In genomic region chr13:63438951-63439350, GRCh38 we compare ENCODE assay signal across 31 cellular contexts.
"Had no signal": no experiment of that assay in that cellular context is flagged by ENCODE, and none has a peak within 500 bp of the region (broad histone marks: within the 10 kb centered on the region; RNA-seq: fewer than 3 reads in every experiment).

No MANE protein-coding gene starts in this region.

- H3K27me3 Mint-ChIP-seq: activated CD4-positive, alpha-beta memory T cell treated with anti-CD3 and anti-CD28 coated beads for 36 hours; activated CD4-positive, alpha-beta T cell treated with anti-CD3 and anti-CD28 coated beads, Interleukin-2, amount 10 ng/mL, durations not matched to agents 24 days and 14 days; activated naive CD4-positive, alpha-beta T cell treated with anti-CD3 and anti-CD28 coated beads, Interleukin-2, amount 50 U/mL, for 24 hours; activated naive CD8-positive, alpha-beta T cell treated with anti-CD3 and anti-CD28 coated beads, Interleukin-2, amount 50 U/mL, for 24 hours; stimulated activated memory B cell treated with anti-CD40 and anti-IgM and Interleukin-4, amounts not matched to agents 10 μg/mL and 1 μg/mL and 100 μg/mL, for 72 hours; stimulated activated naive CD8-positive, alpha-beta T cell treated with anti-CD3 and anti-CD28 coated beads, Interleukin-15, amount 100 ng/mL, for 72 hours; type B pancreatic cell had no signal

- H3K36me3 Mint-ChIP-seq: activated CD4-positive, alpha-beta memory T cell treated with anti-CD3 and anti-CD28 coated beads for 36 hours; activated naive CD4-positive, alpha-beta T cell treated with anti-CD3 and anti-CD28 coated beads, Interleukin-2, amount 50 U/mL, for 24 hours; stimulated activated memory B cell treated with anti-CD40 and anti-IgM and Interleukin-4, amounts not matched to agents 10 μg/mL and 1 μg/mL and 100 μg/mL, for 72 hours; type B pancreatic cell had no signal

- H3K9me3 Mint-ChIP-seq: activated naive CD8-positive, alpha-beta T cell treated with anti-CD3 and anti-CD28 coated beads, Interleukin-2, amount 50 U/mL, for 24 hours had no signal

- H3K9me3 ChIP-seq: body of pancreas, colonic mucosa, gastrocnemius medialis, vagina had no signal

- H3K4me3 Mint-ChIP-seq: activated CD4-positive, alpha-beta memory T cell treated with anti-CD3 and anti-CD28 coated beads for 36 hours; activated CD4-positive, alpha-beta T cell treated with anti-CD3 and anti-CD28 coated beads, Interleukin-2, amount 10 ng/mL, durations not matched to agents 24 days and 14 days; activated naive CD4-positive, alpha-beta T cell treated with anti-CD3 and anti-CD28 coated beads, Interleukin-2, amount 50 U/mL, for 24 hours; activated naive CD8-positive, alpha-beta T cell treated with anti-CD3 and anti-CD28 coated beads, Interleukin-2, amount 50 U/mL, for 24 hours; natural killer cell; stimulated activated memory B cell treated with anti-CD40 and anti-IgM and Interleukin-4, amounts not matched to agents 10 μg/mL and 1 μg/mL and 100 μg/mL, for 72 hours; stimulated activated naive CD8-positive, alpha-beta T cell treated with anti-CD3 and anti-CD28 coated beads, Interleukin-15, amount 100 ng/mL, for 72 hours; T-helper 1 cell treated with Interleukin-12 subunit alpha and Interleukin-12 subunit beta and Interleukin-4 antibody, amounts not matched to agents 30 μg/mL and 1 μg/mL, for 36 hours; type B pancreatic cell had no signal

- H3K27me3 ChIP-seq: body of pancreas, cardiac muscle cell, colonic mucosa, gastrocnemius medialis, vagina had no signal

- H3K4me3 ChIP-seq: body of pancreas, cardiac muscle cell, colonic mucosa, gastrocnemius medialis, skin epidermis, vagina had no signal

- H3K4me1 Mint-ChIP-seq: activated CD4-positive, alpha-beta T cell treated with anti-CD3 and anti-CD28 coated beads, Interleukin-2, amount 10 ng/mL, durations not matched to agents 24 days and 14 days; activated naive CD4-positive, alpha-beta T cell treated with anti-CD3 and anti-CD28 coated beads, Interleukin-2, amount 50 U/mL, for 24 hours; activated naive CD8-positive, alpha-beta T cell treated with anti-CD3 and anti-CD28 coated beads, Interleukin-2, amount 50 U/mL, for 24 hours; natural killer cell; stimulated activated memory B cell treated with anti-CD40 and anti-IgM and Interleukin-4, amounts not matched to agents 10 μg/mL and 1 μg/mL and 100 μg/mL, for 72 hours; stimulated activated naive CD8-positive, alpha-beta T cell treated with anti-CD3 and anti-CD28 coated beads, Interleukin-15, amount 100 ng/mL, for 72 hours had no signal

- DNase-seq: activated CD4-positive, alpha-beta memory T cell treated with anti-CD3 and anti-CD28 coated beads for 36 hours; activated CD4-positive, alpha-beta T cell treated with anti-CD3 and anti-CD28 coated beads, Interleukin-2, amount 10 ng/mL, durations not matched to agents 24 days and 14 days; activated CD8-positive, alpha-beta memory T cell treated with anti-CD3 and anti-CD28 coated beads, Interleukin-2, amount 50 U/mL, for 4 hours; activated naive CD8-positive, alpha-beta T cell treated with anti-CD3 and anti-CD28 coated beads, Interleukin-2, amount 50 U/mL, for 24 hours; activated T-cell treated with anti-CD3 and anti-CD28 coated beads, Interleukin-2, amount 50 U/mL, for 1 hour; aorta; body of pancreas; cerebellar nuclear complex; colonic mucosa; effector CD8-positive, alpha-beta T cell; gastrocnemius medialis; glutamatergic neuron; kidney; left colon; natural killer cell; retina; stimulated activated CD4-positive, alpha-beta T cell treated with anti-CD3 and anti-CD28 coated beads, Interleukin-4, amount 100 ng/mL, for 24 hours; stimulated activated naive CD8-positive, alpha-beta T cell treated with anti-CD3 and anti-CD28 coated beads, Interleukin-15, amount 100 ng/mL, for 72 hours; substantia nigra; SW 1271; T-helper 9 cell; WERI-Rb-1 had no signal

- H3K36me3 ChIP-seq: cardiac muscle cell, colonic mucosa, gastrocnemius medialis, vagina, WERI-Rb-1 had no signal

- ATAC-seq: activated CD4-positive, CD25-positive, alpha-beta regulatory T cell treated with anti-CD3 and anti-CD28 coated beads, Interleukin-2, amount 50 U/mL, for 24 hours; activated naive CD8-positive, alpha-beta T cell treated with anti-CD3 and anti-CD28 coated beads, Interleukin-2, amount 50 U/mL, for 24 hours; body of pancreas; gastrocnemius medialis; left colon; natural killer cell; sciatic nerve; stimulated activated memory B cell treated with anti-CD40 and anti-IgM and Interleukin-4, amounts not matched to agents 10 μg/mL and 1 μg/mL and 100 μg/mL, for 72 hours; stimulated activated naive CD8-positive, alpha-beta T cell treated with anti-CD3 and anti-CD28 coated beads, Interleukin-15, amount 100 ng/mL, for 72 hours had no signal

- H3K27ac ChIP-seq: body of pancreas, cardiac muscle cell, colonic mucosa, gastrocnemius medialis, skin epidermis, vagina, WERI-Rb-1 had no signal

- H3K27ac Mint-ChIP-seq: activated CD4-positive, alpha-beta memory T cell treated with anti-CD3 and anti-CD28 coated beads for 36 hours; activated CD4-positive, alpha-beta T cell treated with anti-CD3 and anti-CD28 coated beads, Interleukin-2, amount 10 ng/mL, durations not matched to agents 24 days and 14 days; activated naive CD4-positive, alpha-beta T cell treated with anti-CD3 and anti-CD28 coated beads, Interleukin-2, amount 50 U/mL, for 24 hours; activated naive CD8-positive, alpha-beta T cell treated with anti-CD3 and anti-CD28 coated beads, Interleukin-2, amount 50 U/mL, for 24 hours; natural killer cell; stimulated activated memory B cell treated with anti-CD40 and anti-IgM and Interleukin-4, amounts not matched to agents 10 μg/mL and 1 μg/mL and 100 μg/mL, for 72 hours; stimulated activated naive CD8-positive, alpha-beta T cell treated with anti-CD3 and anti-CD28 coated beads, Interleukin-15, amount 100 ng/mL, for 72 hours; T-helper 1 cell treated with Interleukin-12 subunit alpha and Interleukin-12 subunit beta and Interleukin-4 antibody, amounts not matched to agents 30 μg/mL and 1 μg/mL, for 36 hours; type B pancreatic cell had no signal

- H3K4me1 ChIP-seq: body of pancreas, colonic mucosa, gastrocnemius medialis, vagina had no signal
